ENCODE assay signal across 14 cellular contexts in genomic region chr10:114543456-114543855, GRCh38.
DNase-seq lines count a peak whose midpoint lies in the region; ATAC-seq and TF ChIP-seq lines count a peak whose summit lies in the region.
"Had no signal": no experiment of that assay in that cellular context is flagged by ENCODE, and none has a peak within 500 bp of the region (broad histone marks: within the 10 kb centered on the region; RNA-seq: fewer than 3 reads in every experiment).

No MANE protein-coding gene starts in this region.

- no peaks in the 10 kb centered on the region for H3K27me3 ChIP-seq in esophagus squamous epithelium
- H3K27me3 ChIP-seq in A673 (replicated peaks; ENCODE audit: insufficient read depth, low read depth, low read length, poor library complexity), result no peaks in the 10 kb centered on the region

- intact Hi-C loops in esophagus squamous epithelium (cut with DNase I), result loop anchor here (10.0 kb wide), 1 partner anchor 229 kb away; no protein-coding TSS in a partner anchor
- intact Hi-C loops in A673 (cut with micrococcal nuclease; ENCODE audit: unreplicated experiment), result loop anchor here (10.0 kb wide), 1 partner anchor 839 kb away; no protein-coding TSS in a partner anchor

- H3K36me3 ChIP-seq in esophagus squamous epithelium, result peaks cover 0 to 31% (median 0%) of the 10 kb centered on the region in 3 donors
- no peaks in the 10 kb centered on the region for H3K36me3 ChIP-seq in A673 (ENCODE audit: insufficient read depth, low read length, poor library complexity, severe bottlenecking)

- no peaks in the 10 kb centered on the region for H3K27me3 Mint-ChIP-seq in stimulated activated naive CD8-positive, alpha-beta T cell treated with anti-CD3 and anti-CD28 coated beads, Interleukin-15, Interleukin-2, amounts not matched to agents 100 ng/mL and 50 ng/mL, for 24 hours
- no peaks in the 10 kb centered on the region for H3K27me3 Mint-ChIP-seq in T-helper 2 cell treated with Interferon-gamma antibody and Interleukin-4, amounts not matched to agents 5 μg/mL and 100 μg/mL, for 36 hours (ENCODE audit: low read depth)
- H3K27me3 Mint-ChIP-seq in WTC11 (ENCODE audit: low read depth), result peaks cover 23% of the 10 kb centered on the region

- no peak for DNase-seq in stimulated activated naive CD8-positive, alpha-beta T cell treated with anti-CD3 and anti-CD28 coated beads, Interleukin-15, Interleukin-2, amounts not matched to agents 100 U/mL and 50 U/mL, for 24 hours
- no peak for DNase-seq in T-helper 2 cell treated with Interferon-gamma antibody and Interleukin-4, amounts not matched to agents 5 μg/mL and 100 μg/mL, for 36 hours (ENCODE audit: low spot score)
- DNase-seq in esophagus squamous epithelium (lab: John Stamatoyannopoulos, UW) (no peak), A673 (ENCODE audit: low spot score) (no peak), NCI-H2171 (lab: John Stamatoyannopoulos, UW) (no peak), WTC11 (ENCODE audit: low spot score) (no peak)
- DNase-seq: amygdala, MV-4-11, retina, T-helper 9 cell had no signal

- H3K36me3 Mint-ChIP-seq in stimulated activated naive CD8-positive, alpha-beta T cell treated with anti-CD3 and anti-CD28 coated beads, Interleukin-15, Interleukin-2, amounts not matched to agents 100 ng/mL and 50 ng/mL, for 24 hours (ENCODE audit: low read depth), result no peaks in the 10 kb centered on the region
- H3K36me3 Mint-ChIP-seq in T-helper 2 cell treated with Interferon-gamma antibody and Interleukin-4, amounts not matched to agents 5 μg/mL and 100 μg/mL, for 36 hours (ENCODE audit: low read depth), result peaks cover 3% of the 10 kb centered on the region
- H3K36me3 Mint-ChIP-seq in WTC11, result no peaks in the 10 kb centered on the region

- H3K4me1 Mint-ChIP-seq in stimulated activated naive CD8-positive, alpha-beta T cell treated with anti-CD3 and anti-CD28 coated beads, Interleukin-15, Interleukin-2, amounts not matched to agents 100 ng/mL and 50 ng/mL, for 24 hours (ENCODE audit: low read depth), result peaks cover 93% of the 10 kb centered on the region
- peaks cover 85% of the 10 kb centered on the region for H3K4me1 Mint-ChIP-seq in T-helper 2 cell treated with Interferon-gamma antibody and Interleukin-4, amounts not matched to agents 5 μg/mL and 100 μg/mL, for 36 hours (ENCODE audit: low read depth)
- H3K4me1 Mint-ChIP-seq in WTC11, result peaks cover 19% of the 10 kb centered on the region

- CTCF ChIA-PET in A673 (lab: Charles Lee) (no interaction called here), WTC11 (lab: Charles Lee) (no interaction called here)

- H3K27ac Mint-ChIP-seq in stimulated activated naive CD8-positive, alpha-beta T cell treated with anti-CD3 and anti-CD28 coated beads, Interleukin-15, Interleukin-2, amounts not matched to agents 100 ng/mL and 50 ng/mL, for 24 hours, result peak overlapping the region; percentile 91
- peak overlapping the region; percentile 100 for H3K27ac Mint-ChIP-seq in T-helper 2 cell treated with Interferon-gamma antibody and Interleukin-4, amounts not matched to agents 5 μg/mL and 100 μg/mL, for 36 hours
- no peak overlapping the region for H3K27ac Mint-ChIP-seq in WTC11

- ATAC-seq in stimulated activated naive CD8-positive, alpha-beta T cell treated with anti-CD3 and anti-CD28 coated beads, Interleukin-15, Interleukin-2, amounts not matched to agents 100 U/mL and 50 U/mL, for 24 hours, result no peak
- ATAC-seq in GM18870 (IDR thresholded peaks at IDR 0.05; ENCODE audit: unreplicated experiment), result no peak
- ATAC-seq in WTC11, result no peak

- H3K9me3 Mint-ChIP-seq in stimulated activated naive CD8-positive, alpha-beta T cell treated with anti-CD3 and anti-CD28 coated beads, Interleukin-15, Interleukin-2, amounts not matched to agents 100 ng/mL and 50 ng/mL, for 24 hours, result no peaks in the 10 kb centered on the region
- H3K9me3 Mint-ChIP-seq in T-helper 2 cell treated with Interferon-gamma antibody and Interleukin-4, amounts not matched to agents 5 μg/mL and 100 μg/mL, for 36 hours, result no peaks in the 10 kb centered on the region
- H3K9me3 Mint-ChIP-seq in WTC11, result no peaks in the 10 kb centered on the region
- H3K9me3 Mint-ChIP-seq: neural crest cell had no signal

- H3K4me3 ChIP-seq in esophagus squamous epithelium, result no peak overlapping the region
- no peak overlapping the region for H3K4me3 ChIP-seq in A673 (ENCODE audit: low read depth, low read length, poor library complexity, severe bottlenecking)
- H3K4me3 ChIP-seq: lung had no signal

- H3K27ac ChIP-seq in esophagus squamous epithelium (peak overlapping the region; percentile 74 to 90 (median 84)), A673 (ENCODE audit: low read depth, low read length, poor library complexity, severe bottlenecking) (no peak overlapping the region)

- BruUV-seq in A673 (replicated peaks; lab: Mats Ljungman, UMichigan), result no TSS peak

- H3K4me1 ChIP-seq in esophagus squamous epithelium (peaks cover 41 to 98% (median 49%) of the 10 kb centered on the region in 3 donors), A673 (ENCODE audit: insufficient read depth, low read length, poor library complexity, severe bottlenecking) (no peaks in the 10 kb centered on the region)

- 67 to 82% methylated on average over 8 of the region's 8 CpGs for WGBS in esophagus squamous epithelium, 2 donors

- no peak for TF ChIP-seq CTCF in esophagus squamous epithelium (IDR thresholded peaks at IDR 0.05)
- TF ChIP-seq CTCF in A673 (conservative IDR thresholded peaks at IDR 0.05; ENCODE audit: low read depth, low read length), result no peak
- TF ChIP-seq CTCF in WTC11 (IDR thresholded peaks at IDR 0.05), result no peak

- POLR2A ChIA-PET in A673 (lab: Charles Lee; ENCODE audit: low non-redundant PET) (no interaction called here), WTC11 (lab: Charles Lee) (no interaction called here)

- peak overlapping the region; percentile 76 for H3K4me3 Mint-ChIP-seq in stimulated activated naive CD8-positive, alpha-beta T cell treated with anti-CD3 and anti-CD28 coated beads, Interleukin-15, Interleukin-2, amounts not matched to agents 100 ng/mL and 50 ng/mL, for 24 hours
- H3K4me3 Mint-ChIP-seq in T-helper 2 cell treated with Interferon-gamma antibody and Interleukin-4, amounts not matched to agents 5 μg/mL and 100 μg/mL, for 36 hours, result peak overlapping the region; percentile 85
- no peak overlapping the region for H3K4me3 Mint-ChIP-seq in WTC11
- H3K4me3 Mint-ChIP-seq: neural crest cell had no signal

- no peak for TF ChIP-seq POLR2A in esophagus squamous epithelium (IDR thresholded peaks at IDR 0.05)

- H3K9me3 ChIP-seq in esophagus squamous epithelium, result no peaks in the 10 kb centered on the region
- no peaks in the 10 kb centered on the region for H3K9me3 ChIP-seq in A673 (ENCODE audit: low read depth, low read length, poor library complexity, severe bottlenecking)

TF ChIP-seq in WTC11, 78 proteins besides CTCF, POLR2A, EP300 and RAD21:
- TF ChIP-seq ERG (CRISPR knock-in tag; IDR thresholded peaks at IDR 0.05) (no peak), ESRRA (CRISPR knock-in tag; IDR thresholded peaks at IDR 0.05; ENCODE audit: borderline replicate concordance) (no peak), SMAD4 (CRISPR knock-in tag; IDR thresholded peaks at IDR 0.05) (no peak), JUN (CRISPR knock-in tag; IDR thresholded peaks at IDR 0.05) (no peak), ARID4B (CRISPR knock-in tag; IDR thresholded peaks at IDR 0.05; ENCODE audit: borderline replicate concordance) (no peak)
TF ChIP-seq in WTC11: peak in this region for 0.
